ENCODE assay signal across 8 cellular contexts in genomic region chr10:110279062-110279986, GRCh38. TPM values are rescaled to one million over a fixed set of nuclear protein-coding genes. Genes with fewer than 3 reads are reported as not detected.
DNase-seq lines count a peak whose midpoint lies in the region; ATAC-seq, FAIRE-seq and TF ChIP-seq lines count a peak whose summit lies in the region.

No MANE protein-coding gene starts in this region.

- no peaks in the 10 kb centered on the region for H3K79me2 ChIP-seq in mesendoderm (ENCODE audit: control insufficient read depth, insufficient read depth, low read length)

- no peak overlapping the region for H4K8ac ChIP-seq in mesendoderm (ENCODE audit: low read depth, low read length)

- no peak overlapping the region for H3K4ac ChIP-seq in mesendoderm (ENCODE audit: low read depth, low read length)

- ATAC-seq in CD4-positive, CD25-positive, alpha-beta regulatory T cell (ENCODE audit: low read depth in 2 of 2) = no peak
- ATAC-seq in GM21515 (IDR thresholded peaks at IDR 0.05; ENCODE audit: unreplicated experiment) = peak; percentile 47
- no peak for ATAC-seq in GM21723 (IDR thresholded peaks at IDR 0.05; ENCODE audit: unreplicated experiment)

- H3K36me3 Mint-ChIP-seq in CD4-positive, CD25-positive, alpha-beta regulatory T cell = peaks cover 7% of the 10 kb centered on the region

- no peak overlapping the region for H2BK5ac ChIP-seq in mesendoderm (ENCODE audit: low read length)

- H2BK15ac ChIP-seq in mesendoderm (replicated peaks; ENCODE audit: low read depth) = no peak overlapping the region

- no peaks in the 10 kb centered on the region for H3K79me1 ChIP-seq in mesendoderm (ENCODE audit: low read length)

- H2BK120ac ChIP-seq in mesendoderm (ENCODE audit: low read depth, low read length) = no peak overlapping the region

- no peaks in the 10 kb centered on the region for H3K9me3 ChIP-seq in CD4-positive, CD25-positive, alpha-beta regulatory T cell (ENCODE audit: control insufficient read depth in 2 of 2, low read length in 2 of 2)
- no peaks in the 10 kb centered on the region for H3K9me3 ChIP-seq in tibial artery

- H3K4me1 ChIP-seq in CD4-positive, CD25-positive, alpha-beta regulatory T cell (ENCODE audit: control insufficient read depth, insufficient read depth, low read length, poor library complexity, severe bottlenecking) = peaks cover 8% of the 10 kb centered on the region
- H3K4me1 ChIP-seq in mesendoderm (ENCODE audit: control insufficient read depth, low read depth, low read length) (no peaks in the 10 kb centered on the region), tibial artery (peaks cover 0 to 66% (median 36%) of the 10 kb centered on the region in 4 donors)

- no peak overlapping the region for H3K23ac ChIP-seq in mesendoderm (ENCODE audit: low read length)

- H3K4me1 Mint-ChIP-seq in CD4-positive, CD25-positive, alpha-beta regulatory T cell = peaks cover 8 to 34% (median 25%) of the 10 kb centered on the region in 4 donors

- no peak overlapping the region for H3K4me3 Mint-ChIP-seq in CD4-positive, CD25-positive, alpha-beta regulatory T cell

- no peaks in the 10 kb centered on the region for H3K27me3 ChIP-seq in CD4-positive, CD25-positive, alpha-beta regulatory T cell (ENCODE audit: control insufficient read depth, insufficient read depth, low read length)
- H3K27me3 ChIP-seq in mesendoderm (ENCODE audit: insufficient read depth, low read length, poor library complexity) (no peaks in the 10 kb centered on the region), tibial artery (no peaks in the 10 kb centered on the region)

- intact Hi-C loops in tibial artery (cut with DNase I; ENCODE audit: low total_unique reads) = loop anchor here (5.0 kb wide), 2 partner anchors 72 to 142 kb away; partner anchors contain the start of gene MXI1

- peak; percentile 34 to 68 (median 58) for DNase-seq in CD4-positive, CD25-positive, alpha-beta regulatory T cell
- DNase-seq in NCI-H2196 (lab: John Stamatoyannopoulos, UW; ENCODE audit: unreplicated experiment) (peak; percentile 35), mesendoderm (peak; percentile 68), tibial artery (peak in 1 of 2 donors; percentile 56)
- DNase-seq in activated CD4-positive, alpha-beta T cell treated with anti-CD3 and anti-CD28 coated beads for 1 hour = peak; percentile 13

- H2AK5ac ChIP-seq in mesendoderm (ENCODE audit: low read length) = no peak overlapping the region

- TF ChIP-seq CTCF in tibial artery (IDR thresholded peaks at IDR 0.05) = peak; percentile 67 to 86

- H3K9ac ChIP-seq in mesendoderm (ENCODE audit: low read length) = no peak overlapping the region

- peak; percentile 97 for FAIRE-seq in endometrium (lab: Jason Lieb, UNC)

- no peaks in the 10 kb centered on the region for H3K27me3 Mint-ChIP-seq in CD4-positive, CD25-positive, alpha-beta regulatory T cell

- peak overlapping the region in 1 of 3 donors; percentile 12 for H3K27ac Mint-ChIP-seq in CD4-positive, CD25-positive, alpha-beta regulatory T cell

- no peak overlapping the region for H3K4me2 ChIP-seq in mesendoderm (ENCODE audit: low read length)

- no peak overlapping the region for H3K56ac ChIP-seq in mesendoderm (ENCODE audit: low read length)

- peaks cover 13% of the 10 kb centered on the region for H3K36me3 ChIP-seq in CD4-positive, CD25-positive, alpha-beta regulatory T cell (ENCODE audit: control insufficient read depth, insufficient read depth, low read length)
- H3K36me3 ChIP-seq in mesendoderm (ENCODE audit: control insufficient read depth, insufficient read depth, low read length) (no peaks in the 10 kb centered on the region), tibial artery (peaks cover 9 to 22% (median 15%) of the 10 kb centered on the region in 3 donors)

- H3K27ac ChIP-seq in CD4-positive, CD25-positive, alpha-beta regulatory T cell (ENCODE audit: insufficient read depth, low read length, poor library complexity, severe bottlenecking) = no peak overlapping the region
- H3K27ac ChIP-seq in mesendoderm (ENCODE audit: low read depth, low read length) (no peak overlapping the region), tibial artery (peak overlapping the region; percentile 42 to 48)

- no peaks in the 10 kb centered on the region for H3K9me3 Mint-ChIP-seq in CD4-positive, CD25-positive, alpha-beta regulatory T cell

- H3K4me3 ChIP-seq in CD4-positive, CD25-positive, alpha-beta regulatory T cell (ENCODE audit: low read depth, low read length) = no peak overlapping the region
- H3K4me3 ChIP-seq in mesendoderm (ENCODE audit: low read length) (no peak overlapping the region), tibial artery (no peak overlapping the region)

- H4K5ac ChIP-seq in mesendoderm (ENCODE audit: low read length) = no peak overlapping the region

- no peak overlapping the region for H3K18ac ChIP-seq in mesendoderm (ENCODE audit: low read length)

- WGBS in mesendoderm (ENCODE audit: extremely low coverage, insufficient coverage, low lambda C conversion rate) = no CpG with 5 or more reads among the region's 10 CpGs

RNA-seq across cellular contexts. Expression of gene SMNDC1, which starts 25.4 kb away (rescaled TPM):
- total RNA-seq in CD4-positive, CD25-positive, alpha-beta regulatory T cell = 52.1 TPM
- polyA plus RNA-seq in CD4-positive, CD25-positive, alpha-beta regulatory T cell = 10 to 100 TPM; 17.5 to 19.8 (median 17.8) TPM
- polyA plus RNA-seq in mesendoderm (2013, experiment 1 of 2) = 44.4 TPM
- polyA plus RNA-seq in mesendoderm (2013, experiment 2 of 2) = 44.1 TPM

Comparison
In these comparisons a context has a peak if more than half of its experiments do, and no peak if none do; other contexts are left out.
1. H3K27ac ChIP-seq: peak in tibial artery (2 of 2); none in CD4-positive, CD25-positive, alpha-beta regulatory T cell (single experiment) and mesendoderm (single experiment).